Comparison of ENCODE assay signal across 1 cellular context in the genomic region with DNA sequence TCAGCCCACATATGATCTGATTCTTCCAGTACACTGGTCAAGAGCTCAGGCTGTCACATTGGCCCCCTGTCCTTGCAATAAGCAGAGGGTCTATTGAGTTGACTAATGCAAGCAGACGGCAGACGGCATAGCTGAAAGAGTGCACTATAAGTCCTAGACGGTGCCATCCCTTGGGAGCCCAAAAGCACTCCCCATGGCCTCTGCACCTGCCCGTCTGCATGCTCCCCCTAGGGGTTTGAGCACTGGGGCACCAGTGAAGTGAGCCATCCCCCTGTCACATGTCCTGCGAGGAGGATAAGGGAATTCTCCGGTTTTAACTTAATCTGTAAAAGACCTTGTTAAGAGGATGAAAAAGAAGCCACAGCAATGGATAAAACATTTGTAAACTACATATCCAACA.
TF ChIP-seq lines count a peak whose summit lies in the region.

No MANE protein-coding gene starts in this region.

TF ChIP-seq in HCT116, 20 proteins besides CTCF, POLR2A, EP300 and RAD21 (continued from another document):
- TF ChIP-seq, protein P1, sequence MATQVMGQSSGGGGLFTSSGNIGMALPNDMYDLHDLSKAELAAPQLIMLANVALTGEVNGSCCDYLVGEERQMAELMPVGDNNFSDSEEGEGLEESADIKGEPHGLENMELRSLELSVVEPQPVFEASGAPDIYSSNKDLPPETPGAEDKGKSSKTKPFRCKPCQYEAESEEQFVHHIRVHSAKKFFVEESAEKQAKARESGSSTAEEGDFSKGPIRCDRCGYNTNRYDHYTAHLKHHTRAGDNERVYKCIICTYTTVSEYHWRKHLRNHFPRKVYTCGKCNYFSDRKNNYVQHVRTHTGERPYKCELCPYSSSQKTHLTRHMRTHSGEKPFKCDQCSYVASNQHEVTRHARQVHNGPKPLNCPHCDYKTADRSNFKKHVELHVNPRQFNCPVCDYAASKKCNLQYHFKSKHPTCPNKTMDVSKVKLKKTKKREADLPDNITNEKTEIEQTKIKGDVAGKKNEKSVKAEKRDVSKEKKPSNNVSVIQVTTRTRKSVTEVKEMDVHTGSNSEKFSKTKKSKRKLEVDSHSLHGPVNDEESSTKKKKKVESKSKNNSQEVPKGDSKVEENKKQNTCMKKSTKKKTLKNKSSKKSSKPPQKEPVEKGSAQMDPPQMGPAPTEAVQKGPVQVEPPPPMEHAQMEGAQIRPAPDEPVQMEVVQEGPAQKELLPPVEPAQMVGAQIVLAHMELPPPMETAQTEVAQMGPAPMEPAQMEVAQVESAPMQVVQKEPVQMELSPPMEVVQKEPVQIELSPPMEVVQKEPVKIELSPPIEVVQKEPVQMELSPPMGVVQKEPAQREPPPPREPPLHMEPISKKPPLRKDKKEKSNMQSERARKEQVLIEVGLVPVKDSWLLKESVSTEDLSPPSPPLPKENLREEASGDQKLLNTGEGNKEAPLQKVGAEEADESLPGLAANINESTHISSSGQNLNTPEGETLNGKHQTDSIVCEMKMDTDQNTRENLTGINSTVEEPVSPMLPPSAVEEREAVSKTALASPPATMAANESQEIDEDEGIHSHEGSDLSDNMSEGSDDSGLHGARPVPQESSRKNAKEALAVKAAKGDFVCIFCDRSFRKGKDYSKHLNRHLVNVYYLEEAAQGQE (IDR thresholded peaks at IDR 0.05; ENCODE audit: low read depth), result no peak
- no peak for TF ChIP-seq CEBPB (IDR thresholded peaks at IDR 0.05; ENCODE audit: low read depth)
- TF ChIP-seq EZH2 (IDR thresholded peaks at IDR 0.05), result no peak
